ENCODE assay signal across 33 cellular contexts in genomic region chr19:28718909-28719308, GRCh38.
"Had no signal": no experiment of that assay in that cellular context is flagged by ENCODE, and none has a peak within 500 bp of the region (broad histone marks: within the 10 kb centered on the region; RNA-seq: fewer than 3 reads in every experiment).

No MANE protein-coding gene starts in this region.

- H3K27me3 ChIP-seq: adrenal gland, ascending aorta, body of pancreas, brain microvascular endothelial cell, breast epithelium, cardiac muscle cell had no signal

- ATAC-seq: activated naive CD4-positive, alpha-beta T cell treated with anti-CD3 and anti-CD28 coated beads, Interleukin-2, amount 50 U/mL, for 72 hours; activated naive CD8-positive, alpha-beta T cell treated with anti-CD3 and anti-CD28 coated beads, Interleukin-2, amount 50 U/mL, for 24 hours; activated T-cell treated with anti-CD3 and anti-CD28 coated beads, Interleukin-2, amount 50 U/mL, for 4 hours; activated T-cell treated with anti-CD3 and anti-CD28 coated beads, Interleukin-2, amount 50 U/mL, for 72 hours; activated T-helper 17 cell treated with anti-CD3 and anti-CD28 coated beads, Interleukin-2, amount 50 U/mL, for 72 hours; body of pancreas had no signal

- DNase-seq: activated effector memory CD4-positive, alpha-beta T cell treated with anti-CD3 and anti-CD28 coated beads, Interleukin-2, amount 50 U/mL, for 16 hours; activated effector memory CD4-positive, alpha-beta T cell treated with Interleukin-2 at 50 U/mL for 16 hours; activated gamma-delta T cell; activated gamma-delta T cell treated with Interleukin-2 at 50 U/mL for 16 hours; activated naive CD4-positive, alpha-beta T cell; activated naive CD4-positive, alpha-beta T cell treated with anti-CD3 and anti-CD28 coated beads for 36 hours; activated naive CD4-positive, alpha-beta T cell treated with anti-CD3 and anti-CD28 coated beads, Interleukin-2, amount 10 ng/mL, durations not matched to agents 7 days and 5 days; activated naive CD4-positive, alpha-beta T cell treated with anti-CD3 and anti-CD28 coated beads, Interleukin-2, amount 50 U/mL, for 16 hours; activated naive CD4-positive, alpha-beta T cell treated with Interleukin-2 at 50 U/mL for 16 hours; activated naive CD8-positive, alpha-beta T cell treated with anti-CD3 and anti-CD28 coated beads for 36 hours; activated naive CD8-positive, alpha-beta T cell treated with anti-CD3 and anti-CD28 coated beads, Interleukin-2, amount 10 ng/mL, durations not matched to agents 7 days and 5 days; activated naive CD8-positive, alpha-beta T cell treated with anti-CD3 and anti-CD28 coated beads, Interleukin-2, amount 50 U/mL, for 24 hours; activated T-cell treated with anti-CD3 and anti-CD28 coated beads, Interleukin-2, amount 50 U/mL, for 24 hours; activated T-cell treated with anti-CD3 and anti-CD28 coated beads, Interleukin-2, amount 50 U/mL, for 4 hours; activated T-cell treated with anti-CD3 and anti-CD28 coated beads, Interleukin-2, amount 50 U/mL, for 48 hours; activated T-cell treated with anti-CD3 and anti-CD28 coated beads, Interleukin-2, amount 50 U/mL, for 72 hours; adrenal gland; amniotic stem cell; amygdala; anterior cingulate cortex; aorta; body of pancreas; brain microvascular endothelial cell; caudate nucleus; central memory CD4-positive, alpha-beta T cell; cerebellar nuclear complex had no signal

- H3K4me1 ChIP-seq: adrenal gland, ascending aorta, body of pancreas, breast epithelium had no signal

- H3K9me3 ChIP-seq: adrenal gland, ascending aorta, body of pancreas, breast epithelium had no signal

- H3K36me3 ChIP-seq: adrenal gland, ascending aorta, brain microvascular endothelial cell, breast epithelium, cardiac muscle cell had no signal

- H3K4me3 ChIP-seq: adrenal gland, ascending aorta, body of pancreas, breast epithelium, cardiac muscle cell had no signal

- FAIRE-seq: astrocyte, bronchial epithelial cell had no signal

- H3K27ac ChIP-seq: adrenal gland, ascending aorta, body of pancreas, brain microvascular endothelial cell, breast epithelium, cardiac muscle cell had no signal
